In the genomic region with DNA sequence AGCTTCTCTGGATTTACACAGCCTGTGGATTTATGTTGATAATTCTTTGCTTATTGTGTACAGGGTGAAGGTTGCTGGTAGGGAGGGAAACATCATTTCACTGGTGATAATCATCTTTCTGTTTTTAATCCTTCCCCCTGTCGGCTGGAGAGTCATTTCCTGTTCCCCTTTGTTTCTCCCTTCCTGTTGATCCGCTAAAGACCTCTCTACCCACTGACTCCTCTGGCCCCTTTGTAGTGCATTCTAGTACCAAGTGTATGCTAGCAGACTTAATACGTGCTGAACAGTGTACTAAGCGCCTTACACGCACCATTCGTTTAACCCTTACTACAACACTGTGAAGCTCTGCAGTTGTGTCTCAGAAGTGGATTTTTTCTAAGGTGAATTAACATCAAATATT, we compare ENCODE assay signal across 26 cellular contexts. TPM values are rescaled to one million over a fixed set of nuclear protein-coding genes. Genes with fewer than 3 reads are reported as not detected.
A peak's percentile ranks its signal among the peaks of the same experiment; 100 is the strongest.
DNase-seq lines count a peak whose midpoint lies in the region; ATAC-seq, FAIRE-seq and TF ChIP-seq lines count a peak whose summit lies in the region.
"Had no signal": no experiment of that assay in that cellular context is flagged by ENCODE, and none has a peak within 500 bp of the region (broad histone marks: within the 10 kb centered on the region; RNA-seq: fewer than 3 reads in every experiment).

No MANE protein-coding gene starts in this region.

- H3K4me2 ChIP-seq in PC-9 (no peak overlapping the region), mesendoderm (ENCODE audit: low read length) (no peak overlapping the region)
- H3K4me2 ChIP-seq: A549, BLaER1 had no signal

- H3K56ac ChIP-seq in mesendoderm (ENCODE audit: low read length) = no peak overlapping the region

- no peak overlapping the region for H3K4me3 ChIP-seq in A673 (ENCODE audit: low read depth, low read length, poor library complexity, severe bottlenecking)
- no peak overlapping the region for H3K4me3 ChIP-seq in PC-9
- H3K4me3 ChIP-seq in esophagus muscularis mucosa = no peak overlapping the region
- no peak overlapping the region for H3K4me3 ChIP-seq in mesendoderm (ENCODE audit: low read length)
- H3K4me3 ChIP-seq: A549, BLaER1, body of pancreas, colonic mucosa, SK-N-MC had no signal

- WGBS in esophagus muscularis mucosa = 64% methylated on average over 6 of the region's 6 CpGs
- WGBS in mesendoderm (ENCODE audit: extremely low coverage, insufficient coverage, low lambda C conversion rate) = no CpG with 5 or more reads among the region's 6 CpGs

- H3F3A ChIP-seq in PC-9 (ENCODE audit: insufficient read depth, low read depth) = no peaks in the 10 kb centered on the region

- no peak overlapping the region for H2BK5ac ChIP-seq in mesendoderm (ENCODE audit: low read length)

- CTCF ChIA-PET in A673 (lab: Charles Lee) = no interaction called here
- CTCF ChIA-PET in PC-9 (lab: Charles Lee) = no interaction called here

- H3K9me3 ChIP-seq in A673 (ENCODE audit: low read depth, low read length, poor library complexity, severe bottlenecking) (no peaks in the 10 kb centered on the region), PC-9 (ENCODE audit: insufficient read depth, low read depth) (no peaks in the 10 kb centered on the region), esophagus muscularis mucosa (peaks cover 0 to 7% (median 3%) of the 10 kb centered on the region in 4 donors)
- H3K9me3 ChIP-seq: A549, BLaER1, body of pancreas, colonic mucosa had no signal

- H3K18ac ChIP-seq in mesendoderm (ENCODE audit: low read length) = no peak overlapping the region

- no peak overlapping the region for H2BK120ac ChIP-seq in mesendoderm (ENCODE audit: low read depth, low read length)

- H3K27me3 ChIP-seq in A673 (replicated peaks; ENCODE audit: insufficient read depth, low read depth, low read length, poor library complexity) = no peaks in the 10 kb centered on the region
- peaks cover 8% of the 10 kb centered on the region; the same call in 1 of the 2 replicates for H3K27me3 ChIP-seq in PC-9 (ENCODE audit: insufficient read depth, low read depth)
- no peaks in the 10 kb centered on the region for H3K27me3 ChIP-seq in esophagus muscularis mucosa
- no peaks in the 10 kb centered on the region for H3K27me3 ChIP-seq in mesendoderm (ENCODE audit: insufficient read depth, low read length, poor library complexity)
- H3K27me3 ChIP-seq: BLaER1, body of pancreas, colonic mucosa, foreskin keratinocyte had no signal

- no peak for ATAC-seq in HG03280 (IDR thresholded peaks at IDR 0.05; ENCODE audit: unreplicated experiment)
- ATAC-seq: A549, body of pancreas, foreskin keratinocyte, left colon, sciatic nerve had no signal

- POLR2A ChIA-PET in A673 (lab: Charles Lee; ENCODE audit: low non-redundant PET) = no interaction called here
- POLR2A ChIA-PET in PC-9 (lab: Charles Lee; ENCODE audit: unreplicated experiment) = no interaction called here

- TF ChIP-seq POLR2A in esophagus muscularis mucosa (IDR thresholded peaks at IDR 0.05; ENCODE audit: low read depth) = no peak

- no peak for TF ChIP-seq EP300 in esophagus muscularis mucosa (IDR thresholded peaks at IDR 0.05)

- 0 out of 2 replicates have a peak overlapping the region, but pooled peaks have one; percentile 41 for H2AFZ ChIP-seq in PC-9

- H3K36me3 ChIP-seq in A673 (ENCODE audit: insufficient read depth, low read length, poor library complexity, severe bottlenecking) (no peaks in the 10 kb centered on the region), PC-9 (ENCODE audit: low read depth) (no peaks in the 10 kb centered on the region), esophagus muscularis mucosa (no peaks in the 10 kb centered on the region), mesendoderm (ENCODE audit: control insufficient read depth, insufficient read depth, low read length) (no peaks in the 10 kb centered on the region)
- H3K36me3 ChIP-seq: BLaER1, colonic mucosa had no signal

- H3K9me2 ChIP-seq in PC-9 (ENCODE audit: insufficient read depth) = no peaks in the 10 kb centered on the region

- no peak overlapping the region for H3K9ac ChIP-seq in mesendoderm (ENCODE audit: low read length)
- H3K9ac ChIP-seq: BLaER1 had no signal

- no peak overlapping the region for H4K8ac ChIP-seq in mesendoderm (ENCODE audit: low read depth, low read length)

- no peak for FAIRE-seq in urothelium cell line (lab: Jason Lieb, UNC)
- FAIRE-seq: A549, RCC 7860 had no signal

- H4K20me1 ChIP-seq in PC-9 (ENCODE audit: insufficient read depth) = no peaks in the 10 kb centered on the region
- H4K20me1 ChIP-seq: BLaER1 had no signal

- H2BK15ac ChIP-seq in mesendoderm (replicated peaks; ENCODE audit: low read depth) = no peak overlapping the region

- no TSS peak for BruUV-seq in A673 (replicated peaks; lab: Mats Ljungman, UMichigan)
- no TSS peak for BruUV-seq in PC-9 (replicated peaks; lab: Mats Ljungman, UMichigan)

- TF ChIP-seq CTCF in A673 (conservative IDR thresholded peaks at IDR 0.05; ENCODE audit: low read depth, low read length) = no peak
- no peak for TF ChIP-seq CTCF in PC-9 (conservative IDR thresholded peaks at IDR 0.05)
- no peak for TF ChIP-seq CTCF in esophagus muscularis mucosa (IDR thresholded peaks at IDR 0.05)

- H3K4ac ChIP-seq in mesendoderm (ENCODE audit: low read depth, low read length) = no peak overlapping the region

- H2AK5ac ChIP-seq in mesendoderm (ENCODE audit: low read length) = no peak overlapping the region

- no peak overlapping the region for H3K23ac ChIP-seq in mesendoderm (ENCODE audit: low read length)

- no peak overlapping the region for H4K5ac ChIP-seq in mesendoderm (ENCODE audit: low read length)

- peak overlapping the region; percentile 79 for H3K27ac ChIP-seq in A673 (ENCODE audit: low read depth, low read length, poor library complexity, severe bottlenecking)
- no peak overlapping the region for H3K27ac ChIP-seq in PC-9
- H3K27ac ChIP-seq in esophagus muscularis mucosa (replicated peaks in 1 of 4) = peak overlapping the region in 1 of 4 donors; percentile 41
- H3K27ac ChIP-seq in mesendoderm (ENCODE audit: low read depth, low read length) = no peak overlapping the region
- H3K27ac ChIP-seq: A549, BLaER1, colonic mucosa, foreskin keratinocyte, SK-N-MC had no signal

- intact Hi-C loops in A673 (cut with micrococcal nuclease; ENCODE audit: unreplicated experiment) = loop anchor here (10.0 kb wide), 1 partner anchor 250 kb away; the partner anchor contains the start of gene BTBD18
- intact Hi-C loops in PC-9 (cut with micrococcal nuclease; ENCODE audit: unreplicated experiment) = no loop called here
- intact Hi-C loops in esophagus muscularis mucosa (cut with DNase I) = no loop called here
- intact Hi-C loops in posterior vena cava (cut with DNase I) = no loop called here

- H3K4me1 ChIP-seq in A673 (ENCODE audit: insufficient read depth, low read length, poor library complexity, severe bottlenecking) = peaks cover 15% of the 10 kb centered on the region
- no peaks in the 10 kb centered on the region for H3K4me1 ChIP-seq in PC-9 (replicated peaks; ENCODE audit: insufficient read depth)
- H3K4me1 ChIP-seq in esophagus muscularis mucosa = no peaks in the 10 kb centered on the region
- H3K4me1 ChIP-seq in mesendoderm (ENCODE audit: control insufficient read depth, low read depth, low read length) = no peaks in the 10 kb centered on the region
- H3K4me1 ChIP-seq: A549, BLaER1, body of pancreas, colonic mucosa had no signal

- DNase-seq in A673 (ENCODE audit: low spot score) (peak; percentile 97), PC-9 (no peak), esophagus muscularis mucosa (ENCODE audit: extremely low spot score) (peak; percentile 50), mesendoderm (peak; percentile 13), KG1 (lab: John Stamatoyannopoulos, UW) (no peak), posterior vena cava (ENCODE audit: low spot score) (no peak), urothelium cell line (ENCODE audit: low spot score) (no peak)
- DNase-seq: activated naive CD8-positive, alpha-beta T cell treated with anti-CD3 and anti-CD28 coated beads for 36 hours; body of pancreas; Calu3; colonic mucosa; EL; left colon; NCI-H1694 treated with DMSO at 0.1 percent for 48 hours; NCI-H2227 treated with DMSO at 0.1 percent for 48 hours; stimulated activated naive CD4-positive, alpha-beta T cell treated with Interleukin-2 at 50 U/mL for 16 hours; trophoblast cell had no signal

- H3K79me1 ChIP-seq in mesendoderm (ENCODE audit: low read length) = no peaks in the 10 kb centered on the region

- H3K79me2 ChIP-seq in PC-9 (ENCODE audit: low read depth) (no peaks in the 10 kb centered on the region), mesendoderm (ENCODE audit: control insufficient read depth, insufficient read depth, low read length) (no peaks in the 10 kb centered on the region)

RNA-seq across cellular contexts. Expression of gene OR9Q1, which starts 19.0 kb away (rescaled TPM):
- not detected in 2 replicates for total RNA-seq in A673 (2021)
- not detected in 2 replicates for total RNA-seq in PC-9 (2021)
- total RNA-seq in esophagus muscularis mucosa = not detected
- not detected for polyA plus RNA-seq in mesendoderm (2013, experiment 1 of 2)
- not detected for polyA plus RNA-seq in mesendoderm (2013, experiment 2 of 2)
- total RNA-seq in posterior vena cava = not detected
- total RNA-seq: activated naive CD8-positive, alpha-beta T cell treated with anti-CD3 and anti-CD28 coated beads for 36 hours; activated T-helper 1 cell treated with anti-CD3 and anti-CD28 coated beads, Interleukin-12 subunit alpha, Interleukin-12 subunit beta, Interleukin-2, Interleukin-4 antibody, amounts not matched to agents 30 ng/mL and 10 ng/mL and 1 ng/mL, durations not matched to agents 14 hours and 24 hours and 36 hours; body of pancreas; Calu3; colonic mucosa; foreskin keratinocyte; HT-29; left colon; sciatic nerve had no signal
- polyA plus RNA-seq: A549, foreskin keratinocyte had no signal

RNA-seq across cellular contexts. Expression of gene OR6Q1, which starts 26.1 kb away (rescaled TPM):
- total RNA-seq in A673 (2021) (not detected in 2 replicates), PC-9 (2021) (not detected in 2 replicates), esophagus muscularis mucosa (not detected), posterior vena cava (not detected)
- not detected for polyA plus RNA-seq in mesendoderm (2013, experiment 1 of 2)
- polyA plus RNA-seq in mesendoderm (2013, experiment 2 of 2) = not detected
- total RNA-seq: activated naive CD8-positive, alpha-beta T cell treated with anti-CD3 and anti-CD28 coated beads for 36 hours; activated T-helper 1 cell treated with anti-CD3 and anti-CD28 coated beads, Interleukin-12 subunit alpha, Interleukin-12 subunit beta, Interleukin-2, Interleukin-4 antibody, amounts not matched to agents 30 ng/mL and 10 ng/mL and 1 ng/mL, durations not matched to agents 14 hours and 24 hours and 36 hours; body of pancreas; Calu3; colonic mucosa; foreskin keratinocyte; HT-29; left colon; sciatic nerve had no signal
- polyA plus RNA-seq: A549, foreskin keratinocyte had no signal

Comparison
In these comparisons a context has a peak if more than half of its experiments do, and no peak if none do; other contexts are left out.
1. DNase-seq: peak in A673 (single experiment), esophagus muscularis mucosa (single experiment) and mesendoderm (single experiment); none in PC-9 (0 of 2), KG1 (single experiment), posterior vena cava (single experiment) and urothelium cell line (single experiment).